29 cellular contexts compared by ENCODE assay signal in genomic region chr20:39777610-39778009, GRCh38.
"Had no signal": no experiment of that assay in that cellular context is flagged by ENCODE, and none has a peak within 500 bp of the region (broad histone marks: within the 10 kb centered on the region; RNA-seq: fewer than 3 reads in every experiment).

No MANE protein-coding gene starts in this region.

- H3K27ac ChIP-seq: HL-60, KMS-11, PC-9, Peyer's patch, SJCRH30 had no signal

- H3K36me3 Mint-ChIP-seq: IgD-negative memory B cell had no signal

- H3K4me3 Mint-ChIP-seq: IgD-negative memory B cell had no signal

- H3K4me1 ChIP-seq: Peyer's patch, SJCRH30 had no signal

- H3K9me3 Mint-ChIP-seq: IgD-negative memory B cell had no signal

- H3K9me3 ChIP-seq: Peyer's patch, SJCRH30 had no signal

- H3K27ac Mint-ChIP-seq: IgD-negative memory B cell had no signal

- H3K27me3 Mint-ChIP-seq: IgD-negative memory B cell had no signal

- H3K27me3 ChIP-seq: Peyer's patch, SJCRH30 had no signal

- H2AFZ ChIP-seq: PC-9 had no signal

- ATAC-seq: K562, Right ventricle myocardium inferior, SK-N-SH treated with all-trans-retinoic acid at 6 μM for 48 hours had no signal

- H3K4me2 ChIP-seq: KMS-11, PC-9 had no signal

- H3K4me3 ChIP-seq: K562, PC-9, Peyer's patch, SJCRH30 had no signal

- DNase-seq: Kasumi-1; MM.1S; NCI-H1092; NCI-H1105 treated with DMSO at 0.1 percent for 48 hours; NCI-H1417 treated with DMSO at 0.1 percent for 48 hours; NCI-H146; NCI-H1694 treated with DMSO at 0.1 percent for 48 hours; NCI-H1930; NCI-H2081; NCI-H2171; NCI-H226; NCI-H446; NCI-H510A; NCI-H524 treated with DMSO at 0.1 percent for 48 hours; NCI-H69; NCI-H774; NK-92 treated with Interleukin-12 subunit alpha and Interleukin-12 subunit beta, amount 100 ng/mL, for 24 hours; OCI-M1; PC-9; Peyer's patch; SHP77 treated with DMSO at 0.1 percent for 48 hours; SJCRH30 had no signal

- H3K4me1 Mint-ChIP-seq: IgD-negative memory B cell had no signal

- H3K9ac ChIP-seq: KMS-11 had no signal

- FAIRE-seq: HTR-8/SVneo, K562 had no signal

- H3K36me3 ChIP-seq: Peyer's patch, SJCRH30 had no signal
